In genomic region chr10:6497524-6498140, GRCh38 we compare ENCODE assay signal across 1 cellular context.
TF ChIP-seq lines count a peak whose summit lies in the region.

No MANE protein-coding gene starts in this region.

TF ChIP-seq in GM12878, 131 proteins besides CTCF, POLR2A, EP300 and RAD21:
- TF ChIP-seq HDGF (IDR thresholded peaks at IDR 0.05): no peak
- no peak for TF ChIP-seq ZNF687 (IDR thresholded peaks at IDR 0.05)
- no peak for TF ChIP-seq E2F8 (IDR thresholded peaks at IDR 0.05; ENCODE audit: low read depth, partially characterized antibody)
- TF ChIP-seq PKNOX1 (IDR thresholded peaks at IDR 0.05): peak; percentile 56
- TF ChIP-seq YBX1 (IDR thresholded peaks at IDR 0.05): no peak
- TF ChIP-seq RFX5 (IDR thresholded peaks at IDR 0.05; ENCODE audit: low read depth, low read length): no peak
- TF ChIP-seq ESRRA (IDR thresholded peaks at IDR 0.05; ENCODE audit: low read length): no peak
